22 cellular contexts compared by ENCODE assay signal in the genomic region with DNA sequence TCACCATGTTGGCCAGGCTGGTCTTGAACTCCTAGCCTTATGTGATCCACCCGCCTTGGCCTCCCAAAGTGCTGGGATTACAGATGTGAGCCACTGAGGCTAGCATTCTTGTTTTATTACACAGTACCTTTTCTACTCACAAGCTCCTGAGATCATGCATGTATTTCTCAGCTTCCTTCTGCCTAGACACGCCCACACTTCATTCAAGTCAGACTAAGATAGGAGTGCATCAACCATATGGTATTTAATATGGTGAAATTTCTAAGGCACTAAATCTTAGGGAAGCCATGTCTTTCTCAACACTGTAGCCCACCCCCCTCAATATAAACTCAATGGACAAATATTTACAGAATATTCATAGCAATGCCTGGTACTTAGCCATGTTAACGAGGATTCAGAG.
DNase-seq lines count a peak whose midpoint lies in the region; ATAC-seq and TF ChIP-seq lines count a peak whose summit lies in the region.
"Had no signal": no experiment of that assay in that cellular context is flagged by ENCODE, and none has a peak within 500 bp of the region (broad histone marks: within the 10 kb centered on the region; RNA-seq: fewer than 3 reads in every experiment).

No MANE protein-coding gene starts in this region.

- no peaks in the 10 kb centered on the region for H3K4me1 ChIP-seq in mucosa of descending colon (ENCODE audit: low read depth)
- H3K4me1 ChIP-seq: right atrium auricular region, stomach had no signal

- no TSS peak for BruUV-seq in Calu3 (replicated peaks; lab: Mats Ljungman, UMichigan)

- no peaks in the 10 kb centered on the region for H3K9me3 Mint-ChIP-seq in Calu3 (ENCODE audit: low read depth, unreplicated experiment)
- H3K9me3 Mint-ChIP-seq: activated CD4-positive, alpha-beta T cell treated with anti-CD3 and anti-CD28 coated beads, Interleukin-2, amount 10 ng/mL, durations not matched to agents 24 days and 14 days; effector memory CD8-positive, alpha-beta T cell had no signal

- DNase-seq in EL, result peak; percentile 27
- peak; percentile 67 for DNase-seq in NCI-H69 (lab: John Stamatoyannopoulos, UW)
- no peak for DNase-seq in mucosa of descending colon
- DNase-seq in globus pallidus (ENCODE audit: low spot score), result no peak
- no peak for DNase-seq in Calu3
- DNase-seq: activated CD4-positive, alpha-beta T cell treated with anti-CD3 and anti-CD28 coated beads, Interleukin-2, amount 10 ng/mL, durations not matched to agents 24 days and 14 days; activated CD8-positive, alpha-beta memory T cell treated with anti-CD3 and anti-CD28 coated beads, Interleukin-2, amount 50 U/mL, for 48 hours; activated gamma-delta T cell; amniotic stem cell; COR-L47; effector memory CD8-positive, alpha-beta T cell; GF-D8; NCI-H146; stomach; SW 1271 had no signal

- ATAC-seq in esophagus mucosa (peak; percentile 84), mucosa of descending colon (peak; percentile 54), GM19035 (IDR thresholded peaks at IDR 0.05; ENCODE audit: unreplicated experiment) (no peak), GM21786 (IDR thresholded peaks at IDR 0.05; ENCODE audit: unreplicated experiment) (no peak)
- ATAC-seq: effector memory CD8-positive, alpha-beta T cell; GM23338; left lobe of liver had no signal

- H3K36me3 Mint-ChIP-seq in Calu3 (ENCODE audit: insufficient read depth, unreplicated experiment), result no peaks in the 10 kb centered on the region

- no peaks in the 10 kb centered on the region for H3K4me1 Mint-ChIP-seq in Calu3 (ENCODE audit: low read depth, unreplicated experiment)

- H3K27ac Mint-ChIP-seq in Calu3 (ENCODE audit: unreplicated experiment), result no peak overlapping the region
- H3K27ac Mint-ChIP-seq: activated CD4-positive, alpha-beta T cell treated with anti-CD3 and anti-CD28 coated beads, Interleukin-2, amount 10 ng/mL, durations not matched to agents 24 days and 14 days; effector memory CD8-positive, alpha-beta T cell; GM23338 had no signal

- peaks cover 5% of the 10 kb centered on the region for H3K27me3 Mint-ChIP-seq in Calu3 (ENCODE audit: unreplicated experiment)
- H3K27me3 Mint-ChIP-seq: effector memory CD8-positive, alpha-beta T cell had no signal

- intact Hi-C loops in mucosa of descending colon (cut with DNase I, micrococcal nuclease) (no loop called here), Calu3 (cut with micrococcal nuclease; ENCODE audit: unreplicated experiment) (no loop called here)

- H3K36me3 ChIP-seq in mucosa of descending colon (ENCODE audit: low read depth), result no peaks in the 10 kb centered on the region
- H3K36me3 ChIP-seq: neutrophil, right atrium auricular region, stomach had no signal

- no peaks in the 10 kb centered on the region for H3K9me3 ChIP-seq in mucosa of descending colon
- H3K9me3 ChIP-seq: neutrophil, right atrium auricular region, stomach had no signal

- H3K4me3 ChIP-seq in mucosa of descending colon, result no peak overlapping the region
- H3K4me3 ChIP-seq: GM23338, right atrium auricular region, stomach had no signal

- H3K4me3 Mint-ChIP-seq in Calu3 (ENCODE audit: low read depth, unreplicated experiment), result no peak overlapping the region
- H3K4me3 Mint-ChIP-seq: activated CD4-positive, alpha-beta T cell treated with anti-CD3 and anti-CD28 coated beads, Interleukin-2, amount 10 ng/mL, durations not matched to agents 24 days and 14 days; effector memory CD8-positive, alpha-beta T cell; GM23338 had no signal

- TF ChIP-seq CTCF in mucosa of descending colon (IDR thresholded peaks at IDR 0.05) (no peak), Calu3 (IDR thresholded peaks at IDR 0.05; ENCODE audit: unreplicated experiment) (no peak)

- CTCF ChIA-PET in Calu3 (lab: Charles Lee), result interaction anchor here (0.6 kb wide), 2 partner anchors 233 to 1007 kb away, joined by 3 to 5 read pairs; no protein-coding TSS in a partner anchor

Comparison
In these comparisons a context has a peak if more than half of its experiments do, and no peak if none do; other contexts are left out.
1. DNase-seq: peak in EL (single experiment) and NCI-H69 (single experiment); none in mucosa of descending colon (0 of 3), globus pallidus (single experiment) and Calu3 (single experiment).
2. ATAC-seq: peak in esophagus mucosa (single experiment) and mucosa of descending colon (single experiment); none in GM19035 (single experiment) and GM21786 (single experiment).